ENCODE assay signal across 1 cellular context in the genomic region with DNA sequence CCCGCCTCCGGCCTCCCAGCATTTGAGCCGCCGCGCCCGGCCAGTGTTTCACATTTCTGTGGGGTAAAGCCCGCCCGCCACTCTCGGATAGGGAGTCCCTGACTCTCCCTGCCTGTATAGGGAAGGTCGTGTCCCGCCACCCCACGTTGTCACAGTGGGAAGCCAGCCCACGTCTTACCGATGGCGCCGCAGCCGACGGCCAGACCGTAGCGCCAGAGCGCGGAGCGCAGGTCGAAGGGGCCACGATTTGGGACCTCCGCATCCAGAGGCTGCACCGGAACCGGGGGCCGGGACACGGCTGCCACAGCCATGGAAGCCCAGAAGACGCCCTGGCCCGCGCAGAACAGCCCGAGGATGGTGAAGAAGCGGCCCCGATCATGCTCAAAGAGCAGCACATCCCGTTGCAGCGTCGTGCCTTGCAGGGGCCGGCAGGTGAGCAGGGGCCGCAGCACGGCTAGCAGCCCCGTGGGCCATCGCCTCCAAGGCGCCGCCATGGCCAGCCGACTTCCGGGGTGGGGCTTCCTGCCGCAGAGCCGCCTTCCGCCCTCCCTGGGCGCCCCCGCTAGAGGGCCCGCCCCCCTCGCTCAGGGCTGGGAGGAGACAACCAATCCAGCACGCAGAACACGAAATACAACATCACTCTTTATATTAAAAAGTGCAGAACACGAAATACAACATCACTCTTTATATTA.
TF ChIP-seq lines count a peak whose summit lies in the region.

A gene with protein sequence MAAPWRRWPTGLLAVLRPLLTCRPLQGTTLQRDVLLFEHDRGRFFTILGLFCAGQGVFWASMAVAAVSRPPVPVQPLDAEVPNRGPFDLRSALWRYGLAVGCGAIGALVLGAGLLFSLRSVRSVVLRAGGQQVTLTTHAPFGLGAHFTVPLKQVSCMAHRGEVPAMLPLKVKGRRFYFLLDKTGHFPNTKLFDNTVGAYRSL (minus strand): TSS at position 506 of the 692 bp plus-strand sequence. CDS start 12 bp downstream, at position 494.

TF ChIP-seq in HepG2, 621 proteins besides CTCF, POLR2A, EP300 and RAD21 (continued from another document and continues in another):
- TF ChIP-seq, protein P1, sequence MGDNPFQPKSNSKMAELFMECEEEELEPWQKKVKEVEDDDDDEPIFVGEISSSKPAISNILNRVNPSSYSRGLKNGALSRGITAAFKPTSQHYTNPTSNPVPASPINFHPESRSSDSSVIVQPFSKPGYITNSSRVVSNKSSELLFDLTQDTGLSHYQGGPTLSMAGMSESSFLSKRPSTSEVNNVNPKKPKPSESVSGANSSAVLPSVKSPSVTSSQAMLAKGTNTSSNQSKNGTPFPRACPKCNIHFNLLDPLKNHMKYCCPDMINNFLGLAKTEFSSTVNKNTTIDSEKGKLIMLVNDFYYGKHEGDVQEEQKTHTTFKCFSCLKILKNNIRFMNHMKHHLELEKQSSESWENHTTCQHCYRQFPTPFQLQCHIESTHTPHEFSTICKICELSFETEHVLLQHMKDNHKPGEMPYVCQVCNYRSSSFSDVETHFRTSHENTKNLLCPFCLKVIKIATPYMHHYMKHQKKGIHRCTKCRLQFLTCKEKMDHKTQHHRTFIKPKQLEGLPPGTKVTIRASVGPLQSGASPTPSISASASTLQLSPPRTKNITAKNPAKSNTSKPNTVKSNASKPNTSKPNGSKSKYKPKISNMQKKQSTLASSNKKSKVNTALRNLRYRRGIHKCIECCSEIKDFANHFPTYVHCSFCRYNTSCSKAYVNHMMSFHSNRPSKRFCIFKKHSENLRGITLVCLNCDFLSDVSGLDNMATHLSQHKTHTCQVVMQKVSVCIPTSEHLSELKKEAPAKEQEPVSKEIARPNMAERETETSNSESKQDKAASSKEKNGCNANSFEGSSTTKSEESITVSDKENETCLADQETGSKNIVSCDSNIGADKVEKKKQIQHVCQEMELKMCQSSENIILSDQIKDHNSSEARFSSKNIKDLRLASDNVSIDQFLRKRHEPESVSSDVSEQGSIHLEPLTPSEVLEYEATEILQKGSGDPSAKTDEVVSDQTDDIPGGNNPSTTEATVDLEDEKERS (CRISPR knock-in tag; IDR thresholded peaks at IDR 0.05), result no peak; the same call in 1 of the 2 replicates
- peak; percentile 31; the same call in 1 of the 2 replicates for TF ChIP-seq KLF6 (CRISPR knock-in tag; IDR thresholded peaks at IDR 0.05)
- TF ChIP-seq, protein P2, sequence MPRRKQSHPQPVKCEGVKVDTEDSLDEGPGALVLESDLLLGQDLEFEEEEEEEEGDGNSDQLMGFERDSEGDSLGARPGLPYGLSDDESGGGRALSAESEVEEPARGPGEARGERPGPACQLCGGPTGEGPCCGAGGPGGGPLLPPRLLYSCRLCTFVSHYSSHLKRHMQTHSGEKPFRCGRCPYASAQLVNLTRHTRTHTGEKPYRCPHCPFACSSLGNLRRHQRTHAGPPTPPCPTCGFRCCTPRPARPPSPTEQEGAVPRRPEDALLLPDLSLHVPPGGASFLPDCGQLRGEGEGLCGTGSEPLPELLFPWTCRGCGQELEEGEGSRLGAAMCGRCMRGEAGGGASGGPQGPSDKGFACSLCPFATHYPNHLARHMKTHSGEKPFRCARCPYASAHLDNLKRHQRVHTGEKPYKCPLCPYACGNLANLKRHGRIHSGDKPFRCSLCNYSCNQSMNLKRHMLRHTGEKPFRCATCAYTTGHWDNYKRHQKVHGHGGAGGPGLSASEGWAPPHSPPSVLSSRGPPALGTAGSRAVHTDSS (CRISPR knock-in tag; conservative IDR thresholded peaks at IDR 0.05), result no peak
- TF ChIP-seq KLF13 (CRISPR knock-in tag; IDR thresholded peaks at IDR 0.05), result no peak; the same call in 1 of the 2 replicates
- TF ChIP-seq, protein P3, sequence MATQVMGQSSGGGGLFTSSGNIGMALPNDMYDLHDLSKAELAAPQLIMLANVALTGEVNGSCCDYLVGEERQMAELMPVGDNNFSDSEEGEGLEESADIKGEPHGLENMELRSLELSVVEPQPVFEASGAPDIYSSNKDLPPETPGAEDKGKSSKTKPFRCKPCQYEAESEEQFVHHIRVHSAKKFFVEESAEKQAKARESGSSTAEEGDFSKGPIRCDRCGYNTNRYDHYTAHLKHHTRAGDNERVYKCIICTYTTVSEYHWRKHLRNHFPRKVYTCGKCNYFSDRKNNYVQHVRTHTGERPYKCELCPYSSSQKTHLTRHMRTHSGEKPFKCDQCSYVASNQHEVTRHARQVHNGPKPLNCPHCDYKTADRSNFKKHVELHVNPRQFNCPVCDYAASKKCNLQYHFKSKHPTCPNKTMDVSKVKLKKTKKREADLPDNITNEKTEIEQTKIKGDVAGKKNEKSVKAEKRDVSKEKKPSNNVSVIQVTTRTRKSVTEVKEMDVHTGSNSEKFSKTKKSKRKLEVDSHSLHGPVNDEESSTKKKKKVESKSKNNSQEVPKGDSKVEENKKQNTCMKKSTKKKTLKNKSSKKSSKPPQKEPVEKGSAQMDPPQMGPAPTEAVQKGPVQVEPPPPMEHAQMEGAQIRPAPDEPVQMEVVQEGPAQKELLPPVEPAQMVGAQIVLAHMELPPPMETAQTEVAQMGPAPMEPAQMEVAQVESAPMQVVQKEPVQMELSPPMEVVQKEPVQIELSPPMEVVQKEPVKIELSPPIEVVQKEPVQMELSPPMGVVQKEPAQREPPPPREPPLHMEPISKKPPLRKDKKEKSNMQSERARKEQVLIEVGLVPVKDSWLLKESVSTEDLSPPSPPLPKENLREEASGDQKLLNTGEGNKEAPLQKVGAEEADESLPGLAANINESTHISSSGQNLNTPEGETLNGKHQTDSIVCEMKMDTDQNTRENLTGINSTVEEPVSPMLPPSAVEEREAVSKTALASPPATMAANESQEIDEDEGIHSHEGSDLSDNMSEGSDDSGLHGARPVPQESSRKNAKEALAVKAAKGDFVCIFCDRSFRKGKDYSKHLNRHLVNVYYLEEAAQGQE (IDR thresholded peaks at IDR 0.05; ENCODE audit: borderline replicate concordance in 1 of 2, low read depth in 1 of 2, low read length in 2 of 2), result 0 out of 4 replicates have a peak, but pooled peaks of 1 of the 2 experiments have one; percentile 40
- no peak for TF ChIP-seq KLF15 (CRISPR knock-in tag; IDR thresholded peaks at IDR 0.05; ENCODE audit: borderline replicate concordance)
- TF ChIP-seq ZNF547 (CRISPR knock-in tag; IDR thresholded peaks at IDR 0.05), result peak; percentile 95
- TF ChIP-seq HNRNPUL1 (IDR thresholded peaks at IDR 0.05; ENCODE audit: low read depth, low read length), result no peak
- peak; percentile 87; the same call in 1 of the 2 replicates for TF ChIP-seq ZNF225 (CRISPR knock-in tag; IDR thresholded peaks at IDR 0.05)
- TF ChIP-seq, protein P4, sequence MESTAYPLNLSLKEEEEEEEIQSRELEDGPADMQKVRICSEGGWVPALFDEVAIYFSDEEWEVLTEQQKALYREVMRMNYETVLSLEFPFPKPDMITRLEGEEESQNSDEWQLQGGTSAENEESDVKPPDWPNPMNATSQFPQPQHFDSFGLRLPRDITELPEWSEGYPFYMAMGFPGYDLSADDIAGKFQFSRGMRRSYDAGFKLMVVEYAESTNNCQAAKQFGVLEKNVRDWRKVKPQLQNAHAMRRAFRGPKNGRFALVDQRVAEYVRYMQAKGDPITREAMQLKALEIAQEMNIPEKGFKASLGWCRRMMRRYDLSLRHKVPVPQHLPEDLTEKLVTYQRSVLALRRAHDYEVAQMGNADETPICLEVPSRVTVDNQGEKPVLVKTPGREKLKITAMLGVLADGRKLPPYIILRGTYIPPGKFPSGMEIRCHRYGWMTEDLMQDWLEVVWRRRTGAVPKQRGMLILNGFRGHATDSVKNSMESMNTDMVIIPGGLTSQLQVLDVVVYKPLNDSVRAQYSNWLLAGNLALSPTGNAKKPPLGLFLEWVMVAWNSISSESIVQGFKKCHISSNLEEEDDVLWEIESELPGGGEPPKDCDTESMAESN (CRISPR knock-in tag; conservative IDR thresholded peaks at IDR 0.05), result peak; percentile 71
- TF ChIP-seq ZNF253 (CRISPR knock-in tag; IDR thresholded peaks at IDR 0.05; ENCODE audit: borderline replicate concordance), result peak; percentile 88; the same call in 1 of the 2 replicates
- peak; percentile 73; the same call in 1 of the 2 replicates for TF ChIP-seq MTF2 (CRISPR knock-in tag; IDR thresholded peaks at IDR 0.05; ENCODE audit: borderline replicate concordance)
- TF ChIP-seq FOXM1 (CRISPR knock-in tag; IDR thresholded peaks at IDR 0.05), result no peak
- no peak for TF ChIP-seq SETDB1 (CRISPR knock-in tag; IDR thresholded peaks at IDR 0.05; ENCODE audit: borderline replicate concordance)
- peak; percentile 66; the same call in 1 of the 2 replicates for TF ChIP-seq CCDC6 (CRISPR knock-in tag; IDR thresholded peaks at IDR 0.05)
- no peak for TF ChIP-seq ZNF235 (CRISPR knock-in tag; IDR thresholded peaks at IDR 0.05; ENCODE audit: borderline replicate concordance)
- no peak for TF ChIP-seq SCMH1 (CRISPR knock-in tag; IDR thresholded peaks at IDR 0.05; ENCODE audit: borderline replicate concordance)
- TF ChIP-seq ZSCAN21 (CRISPR knock-in tag; IDR thresholded peaks at IDR 0.05; ENCODE audit: borderline replicate concordance), result peak; percentile 90; the same call in 1 of the 2 replicates
- peak; percentile 86 for TF ChIP-seq TAF15 (IDR thresholded peaks at IDR 0.05; ENCODE audit: low read depth, low read length, poor library complexity, severe bottlenecking)
- TF ChIP-seq ZNF256 (CRISPR knock-in tag; conservative IDR thresholded peaks at IDR 0.05), result no peak
- TF ChIP-seq ZNF878 (CRISPR knock-in tag; IDR thresholded peaks at IDR 0.05), result no peak
- peak; percentile 95 for TF ChIP-seq AKAP8 (CRISPR knock-in tag; IDR thresholded peaks at IDR 0.05)
- TF ChIP-seq ZMYM4 (CRISPR knock-in tag; IDR thresholded peaks at IDR 0.05), result peak; percentile 80
- TF ChIP-seq, protein P5, sequence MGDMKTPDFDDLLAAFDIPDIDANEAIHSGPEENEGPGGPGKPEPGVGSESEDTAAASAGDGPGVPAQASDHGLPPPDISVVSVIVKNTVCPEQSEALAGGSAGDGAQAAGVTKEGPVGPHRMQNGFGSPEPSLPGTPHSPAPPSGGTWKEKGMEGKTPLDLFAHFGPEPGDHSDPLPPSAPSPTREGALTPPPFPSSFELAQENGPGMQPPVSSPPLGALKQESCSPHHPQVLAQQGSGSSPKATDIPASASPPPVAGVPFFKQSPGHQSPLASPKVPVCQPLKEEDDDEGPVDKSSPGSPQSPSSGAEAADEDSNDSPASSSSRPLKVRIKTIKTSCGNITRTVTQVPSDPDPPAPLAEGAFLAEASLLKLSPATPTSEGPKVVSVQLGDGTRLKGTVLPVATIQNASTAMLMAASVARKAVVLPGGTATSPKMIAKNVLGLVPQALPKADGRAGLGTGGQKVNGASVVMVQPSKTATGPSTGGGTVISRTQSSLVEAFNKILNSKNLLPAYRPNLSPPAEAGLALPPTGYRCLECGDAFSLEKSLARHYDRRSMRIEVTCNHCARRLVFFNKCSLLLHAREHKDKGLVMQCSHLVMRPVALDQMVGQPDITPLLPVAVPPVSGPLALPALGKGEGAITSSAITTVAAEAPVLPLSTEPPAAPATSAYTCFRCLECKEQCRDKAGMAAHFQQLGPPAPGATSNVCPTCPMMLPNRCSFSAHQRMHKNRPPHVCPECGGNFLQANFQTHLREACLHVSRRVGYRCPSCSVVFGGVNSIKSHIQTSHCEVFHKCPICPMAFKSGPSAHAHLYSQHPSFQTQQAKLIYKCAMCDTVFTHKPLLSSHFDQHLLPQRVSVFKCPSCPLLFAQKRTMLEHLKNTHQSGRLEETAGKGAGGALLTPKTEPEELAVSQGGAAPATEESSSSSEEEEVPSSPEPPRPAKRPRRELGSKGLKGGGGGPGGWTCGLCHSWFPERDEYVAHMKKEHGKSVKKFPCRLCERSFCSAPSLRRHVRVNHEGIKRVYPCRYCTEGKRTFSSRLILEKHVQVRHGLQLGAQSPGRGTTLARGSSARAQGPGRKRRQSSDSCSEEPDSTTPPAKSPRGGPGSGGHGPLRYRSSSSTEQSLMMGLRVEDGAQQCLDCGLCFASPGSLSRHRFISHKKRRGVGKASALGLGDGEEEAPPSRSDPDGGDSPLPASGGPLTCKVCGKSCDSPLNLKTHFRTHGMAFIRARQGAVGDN (CRISPR knock-in tag; IDR thresholded peaks at IDR 0.05), result peak; percentile 94
- TF ChIP-seq, protein P6, sequence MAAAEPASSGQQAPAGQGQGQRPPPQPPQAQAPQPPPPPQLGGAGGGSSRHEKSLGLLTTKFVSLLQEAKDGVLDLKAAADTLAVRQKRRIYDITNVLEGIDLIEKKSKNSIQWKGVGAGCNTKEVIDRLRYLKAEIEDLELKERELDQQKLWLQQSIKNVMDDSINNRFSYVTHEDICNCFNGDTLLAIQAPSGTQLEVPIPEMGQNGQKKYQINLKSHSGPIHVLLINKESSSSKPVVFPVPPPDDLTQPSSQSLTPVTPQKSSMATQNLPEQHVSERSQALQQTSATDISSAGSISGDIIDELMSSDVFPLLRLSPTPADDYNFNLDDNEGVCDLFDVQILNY (CRISPR knock-in tag; conservative IDR thresholded peaks at IDR 0.05), result no peak
- no peak for TF ChIP-seq TEAD2 (CRISPR knock-in tag; IDR thresholded peaks at IDR 0.05)
- no peak for TF ChIP-seq ATF7 (IDR thresholded peaks at IDR 0.05)
- no peak for TF ChIP-seq ATF7 (CRISPR knock-in tag; IDR thresholded peaks at IDR 0.05)
- TF ChIP-seq SAP130 (CRISPR knock-in tag; IDR thresholded peaks at IDR 0.05; ENCODE audit: low read depth), result peak; percentile 93
- TF ChIP-seq NCOA2 (CRISPR knock-in tag; IDR thresholded peaks at IDR 0.05), result no peak
- TF ChIP-seq CBX2 (IDR thresholded peaks at IDR 0.05; ENCODE audit: low read depth, low read length), result no peak
- no peak for TF ChIP-seq CBX2 (CRISPR knock-in tag; IDR thresholded peaks at IDR 0.05; ENCODE audit: low read depth)
- TF ChIP-seq, protein P7, sequence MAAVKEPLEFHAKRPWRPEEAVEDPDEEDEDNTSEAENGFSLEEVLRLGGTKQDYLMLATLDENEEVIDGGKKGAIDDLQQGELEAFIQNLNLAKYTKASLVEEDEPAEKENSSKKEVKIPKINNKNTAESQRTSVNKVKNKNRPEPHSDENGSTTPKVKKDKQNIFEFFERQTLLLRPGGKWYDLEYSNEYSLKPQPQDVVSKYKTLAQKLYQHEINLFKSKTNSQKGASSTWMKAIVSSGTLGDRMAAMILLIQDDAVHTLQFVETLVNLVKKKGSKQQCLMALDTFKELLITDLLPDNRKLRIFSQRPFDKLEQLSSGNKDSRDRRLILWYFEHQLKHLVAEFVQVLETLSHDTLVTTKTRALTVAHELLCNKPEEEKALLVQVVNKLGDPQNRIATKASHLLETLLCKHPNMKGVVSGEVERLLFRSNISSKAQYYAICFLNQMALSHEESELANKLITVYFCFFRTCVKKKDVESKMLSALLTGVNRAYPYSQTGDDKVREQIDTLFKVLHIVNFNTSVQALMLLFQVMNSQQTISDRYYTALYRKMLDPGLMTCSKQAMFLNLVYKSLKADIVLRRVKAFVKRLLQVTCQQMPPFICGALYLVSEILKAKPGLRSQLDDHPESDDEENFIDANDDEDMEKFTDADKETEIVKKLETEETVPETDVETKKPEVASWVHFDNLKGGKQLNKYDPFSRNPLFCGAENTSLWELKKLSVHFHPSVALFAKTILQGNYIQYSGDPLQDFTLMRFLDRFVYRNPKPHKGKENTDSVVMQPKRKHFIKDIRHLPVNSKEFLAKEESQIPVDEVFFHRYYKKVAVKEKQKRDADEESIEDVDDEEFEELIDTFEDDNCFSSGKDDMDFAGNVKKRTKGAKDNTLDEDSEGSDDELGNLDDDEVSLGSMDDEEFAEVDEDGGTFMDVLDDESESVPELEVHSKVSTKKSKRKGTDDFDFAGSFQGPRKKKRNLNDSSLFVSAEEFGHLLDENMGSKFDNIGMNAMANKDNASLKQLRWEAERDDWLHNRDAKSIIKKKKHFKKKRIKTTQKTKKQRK (IDR thresholded peaks at IDR 0.05; ENCODE audit: low read length), result no peak
- TF ChIP-seq, protein P8, sequence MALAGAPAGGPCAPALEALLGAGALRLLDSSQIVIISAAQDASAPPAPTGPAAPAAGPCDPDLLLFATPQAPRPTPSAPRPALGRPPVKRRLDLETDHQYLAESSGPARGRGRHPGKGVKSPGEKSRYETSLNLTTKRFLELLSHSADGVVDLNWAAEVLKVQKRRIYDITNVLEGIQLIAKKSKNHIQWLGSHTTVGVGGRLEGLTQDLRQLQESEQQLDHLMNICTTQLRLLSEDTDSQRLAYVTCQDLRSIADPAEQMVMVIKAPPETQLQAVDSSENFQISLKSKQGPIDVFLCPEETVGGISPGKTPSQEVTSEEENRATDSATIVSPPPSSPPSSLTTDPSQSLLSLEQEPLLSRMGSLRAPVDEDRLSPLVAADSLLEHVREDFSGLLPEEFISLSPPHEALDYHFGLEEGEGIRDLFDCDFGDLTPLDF (CRISPR knock-in tag; IDR thresholded peaks at IDR 0.05), result no peak
- no peak for TF ChIP-seq FOXK2 (IDR thresholded peaks at IDR 0.05)
